In the genomic region with DNA sequence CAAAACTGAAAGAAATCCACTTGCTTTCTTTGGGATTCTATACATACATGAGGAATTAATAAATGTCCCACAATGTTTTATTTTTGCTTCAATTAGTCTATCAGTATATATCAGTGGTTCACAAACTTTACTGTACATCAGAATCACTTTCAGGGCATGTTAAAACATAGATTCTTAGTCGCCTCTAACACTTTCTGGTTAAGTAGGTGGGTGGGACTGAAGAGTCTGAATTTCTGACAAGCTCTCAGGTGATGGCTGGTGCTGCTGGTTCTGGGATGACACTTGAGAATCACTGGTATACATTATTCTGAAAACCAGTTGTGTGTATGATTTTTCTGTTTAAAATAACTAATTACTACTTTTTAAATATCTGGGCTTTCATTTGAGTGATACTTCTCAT, we compare ENCODE assay signal across 1 cellular context.
TF ChIP-seq lines count a peak whose summit lies in the region.

No MANE protein-coding gene starts in this region.

TF ChIP-seq in GM12878, 131 proteins besides CTCF, POLR2A, EP300 and RAD21 (continued from another document):
- TF ChIP-seq, protein P1, sequence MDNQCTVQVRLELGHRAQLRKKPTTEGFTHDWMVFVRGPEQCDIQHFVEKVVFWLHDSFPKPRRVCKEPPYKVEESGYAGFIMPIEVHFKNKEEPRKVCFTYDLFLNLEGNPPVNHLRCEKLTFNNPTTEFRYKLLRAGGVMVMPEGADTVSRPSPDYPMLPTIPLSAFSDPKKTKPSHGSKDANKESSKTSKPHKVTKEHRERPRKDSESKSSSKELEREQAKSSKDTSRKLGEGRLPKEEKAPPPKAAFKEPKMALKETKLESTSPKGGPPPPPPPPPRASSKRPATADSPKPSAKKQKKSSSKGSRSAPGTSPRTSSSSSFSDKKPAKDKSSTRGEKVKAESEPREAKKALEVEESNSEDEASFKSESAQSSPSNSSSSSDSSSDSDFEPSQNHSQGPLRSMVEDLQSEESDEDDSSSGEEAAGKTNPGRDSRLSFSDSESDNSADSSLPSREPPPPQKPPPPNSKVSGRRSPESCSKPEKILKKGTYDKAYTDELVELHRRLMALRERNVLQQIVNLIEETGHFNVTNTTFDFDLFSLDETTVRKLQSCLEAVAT (IDR thresholded peaks at IDR 0.05): no peak
- TF ChIP-seq, protein P2, sequence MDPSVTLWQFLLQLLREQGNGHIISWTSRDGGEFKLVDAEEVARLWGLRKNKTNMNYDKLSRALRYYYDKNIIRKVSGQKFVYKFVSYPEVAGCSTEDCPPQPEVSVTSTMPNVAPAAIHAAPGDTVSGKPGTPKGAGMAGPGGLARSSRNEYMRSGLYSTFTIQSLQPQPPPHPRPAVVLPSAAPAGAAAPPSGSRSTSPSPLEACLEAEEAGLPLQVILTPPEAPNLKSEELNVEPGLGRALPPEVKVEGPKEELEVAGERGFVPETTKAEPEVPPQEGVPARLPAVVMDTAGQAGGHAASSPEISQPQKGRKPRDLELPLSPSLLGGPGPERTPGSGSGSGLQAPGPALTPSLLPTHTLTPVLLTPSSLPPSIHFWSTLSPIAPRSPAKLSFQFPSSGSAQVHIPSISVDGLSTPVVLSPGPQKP (IDR thresholded peaks at IDR 0.05; ENCODE audit: low read depth, low read length): no peak
- TF ChIP-seq RAD51 (IDR thresholded peaks at IDR 0.05) (no peak), YY1 (IDR thresholded peaks at IDR 0.05; ENCODE audit: low read depth, low read length) (no peak)
TF ChIP-seq in GM12878: peak in this region for 0.
